ENCODE assay signal across 25 cellular contexts in genomic region chr17:78849026-78849425, GRCh38. TPM values are rescaled to one million over a fixed set of nuclear protein-coding genes. Genes with fewer than 3 reads are reported as not detected.
"Had no signal": no experiment of that assay in that cellular context is flagged by ENCODE, and none has a peak within 500 bp of the region (broad histone marks: within the 10 kb centered on the region; RNA-seq: fewer than 3 reads in every experiment).

No MANE protein-coding gene starts in this region.

- H3K27ac Mint-ChIP-seq: dendritic cell treated with granulocyte-macrophage colony-stimulating factor and Interleukin-4, amounts not matched to agents 40 ng/mL and 50 ng/mL, for 4 days; effector memory CD8-positive, alpha-beta T cell; endodermal cell had no signal

- H3K9me3 Mint-ChIP-seq: dendritic cell treated with granulocyte-macrophage colony-stimulating factor and Interleukin-4, amounts not matched to agents 40 ng/mL and 50 ng/mL, for 4 days; effector memory CD8-positive, alpha-beta T cell; endodermal cell had no signal

- H3K27me3 ChIP-seq: colonic mucosa, dorsolateral prefrontal cortex, esophagus muscularis mucosa, esophagus squamous epithelium, foreskin keratinocyte, gastrocnemius medialis, gastroesophageal sphincter, heart left ventricle, heart right ventricle had no signal

- ATAC-seq: effector memory CD8-positive, alpha-beta T cell; esophagus mucosa; foreskin keratinocyte; gastrocnemius medialis; gastroesophageal sphincter; heart left ventricle; heart right ventricle had no signal

- H3K4me3 Mint-ChIP-seq: dendritic cell treated with granulocyte-macrophage colony-stimulating factor and Interleukin-4, amounts not matched to agents 40 ng/mL and 50 ng/mL, for 4 days; effector memory CD8-positive, alpha-beta T cell; endodermal cell had no signal

- H3K36me3 ChIP-seq: colonic mucosa, esophagus squamous epithelium, gastrocnemius medialis had no signal

- H3K4me1 ChIP-seq: colonic mucosa, esophagus squamous epithelium, foreskin keratinocyte, gastrocnemius medialis, gastroesophageal sphincter, heart left ventricle, heart right ventricle had no signal

- DNase-seq: colonic mucosa; cortex of kidney; dermis blood vessel endothelial cell; dorsolateral prefrontal cortex; effector CD4-positive, alpha-beta T cell; effector CD8-positive, alpha-beta T cell; effector memory CD4-positive, alpha-beta T cell; effector memory CD8-positive, alpha-beta T cell; endodermal cell; erythroblast; esophagus squamous epithelium; foreskin fibroblast; foreskin keratinocyte; foreskin melanocyte; gastrocnemius medialis; glutamatergic neuron; head of caudate nucleus; heart right ventricle had no signal

- H3K27ac ChIP-seq: colonic mucosa, coronary artery, dorsolateral prefrontal cortex, epithelial cell of prostate, esophagus muscularis mucosa, esophagus squamous epithelium, foreskin keratinocyte, gastrocnemius medialis, gastroesophageal sphincter, heart left ventricle, heart right ventricle had no signal

- H3K9me3 ChIP-seq: colonic mucosa, esophagus muscularis mucosa, esophagus squamous epithelium, gastrocnemius medialis, gastroesophageal sphincter, heart left ventricle, heart right ventricle had no signal

- H3K4me1 Mint-ChIP-seq: endodermal cell had no signal

- H3K4me3 ChIP-seq: colonic mucosa, coronary artery, dorsolateral prefrontal cortex, esophagus muscularis mucosa, esophagus squamous epithelium, gastrocnemius medialis, gastroesophageal sphincter, heart left ventricle, heart right ventricle had no signal

RNA-seq across cellular contexts. Expression of gene CEP295NL, which starts 54.0 kb away (rescaled TPM):
- polyA plus RNA-seq: foreskin keratinocyte had no signal
